8 cellular contexts compared by ENCODE assay signal in genomic region chr7:66994681-66995044, GRCh38. TPM values are rescaled to one million over a fixed set of nuclear protein-coding genes. Genes with fewer than 3 reads are reported as not detected.
A peak's percentile ranks its signal among the peaks of the same experiment; 100 is the strongest.
DNase-seq lines count a peak whose midpoint lies in the region; ATAC-seq and TF ChIP-seq lines count a peak whose summit lies in the region.
"Not testable (repeated sequence)": the region's sequence is repeated elsewhere in the genome, so short reads cannot be mapped to it uniquely, and the experiment has no call there.

No MANE protein-coding gene starts in this region.

- H3K4me1 ChIP-seq in heart left ventricle, result peaks cover 0 to 26% (median 21%) of the 10 kb centered on the region in 12 donors
- H3K4me1 ChIP-seq in osteoblast (ENCODE audit: insufficient read depth, low read length), result not testable (repeated sequence)
- H3K4me1 ChIP-seq in suprapubic skin, result peaks cover 26% of the 10 kb centered on the region

- peak; percentile 71 to 78 (median 75) for ATAC-seq in heart left ventricle

- H3K27me3 ChIP-seq in heart left ventricle; osteoblast (ENCODE audit: insufficient read depth, low read length); suprapubic skin: not testable (repeated sequence)

- peaks cover 28% of the 10 kb centered on the region for H3K36me3 Mint-ChIP-seq in HFFc6 (ENCODE audit: low read depth)

- TF ChIP-seq CTCF in HFFc6 (IDR thresholded peaks at IDR 0.05), result peak; percentile 63
- peak in 7 of 12 donors; percentile 14 to 52 (median 29) for TF ChIP-seq CTCF in heart left ventricle (IDR thresholded peaks at IDR 0.05)
- TF ChIP-seq CTCF in osteoblast (IDR thresholded peaks at IDR 0.05; ENCODE audit: extremely low read depth, low read depth, low read length), result peak; percentile 40
- peak in 1 of 2 donors; percentile 33 for TF ChIP-seq CTCF in suprapubic skin (IDR thresholded peaks at IDR 0.05)

- H3K36me3 ChIP-seq in heart left ventricle (peaks cover 0 to 56% (median 48%) of the 10 kb centered on the region in 9 donors), osteoblast (ENCODE audit: insufficient read depth, low read length) (peaks cover 16% of the 10 kb centered on the region), suprapubic skin (peaks cover 39% of the 10 kb centered on the region)

- peak overlapping the region; percentile 62 for H2AFZ ChIP-seq in osteoblast (ENCODE audit: low read length)

- peak overlapping the region; percentile 69 to 95 (median 86) for H3K4me3 ChIP-seq in heart left ventricle
- H3K4me3 ChIP-seq in osteoblast (ENCODE audit: insufficient read depth, low read length), result peak overlapping the region; percentile 86
- H3K4me3 ChIP-seq in suprapubic skin, result peak overlapping the region; percentile 93

- peak overlapping the region; percentile 96 to 100 (median 98) for H3K27ac ChIP-seq in heart left ventricle
- peak overlapping the region; percentile 97 for H3K27ac ChIP-seq in osteoblast (ENCODE audit: low read depth, low read length)
- peak overlapping the region; percentile 100 for H3K27ac ChIP-seq in suprapubic skin

- DNase-seq in ELR (ENCODE audit: low read depth) (peak; percentile 84), HFFc6 (peak; percentile 93), NCI-H146 treated with DMSO at 0.1 percent for 48 hours (lab: John Stamatoyannopoulos, UW; ENCODE audit: unreplicated experiment) (peak; percentile 26), T-helper 2 cell (peak in 4 of 5 experiments; percentile 26 to 89 (median 52)), amniotic stem cell (lab: John Stamatoyannopoulos, UW) (peak; percentile 69), heart left ventricle (peak; percentile 61 to 77 (median 68)), suprapubic skin (ENCODE audit: low spot score in 2 of 2) (peak; percentile 76 to 82)
- not testable (repeated sequence) for DNase-seq in osteoblast (ENCODE audit: insufficient read length, low spot score, missing footprints)

- TF ChIP-seq EP300 in suprapubic skin (IDR thresholded peaks at IDR 0.05), result not testable (repeated sequence)

- 0 to 1% (median 1%) methylated on average over 9 of the region's 9 CpGs for WGBS in heart left ventricle, 4 donors
- 0% methylated on average over 9 of the region's 9 CpGs for WGBS in suprapubic skin

- H3K27ac Mint-ChIP-seq in HFFc6, result peak overlapping the region; percentile 99

- TF ChIP-seq POLR2A in heart left ventricle (IDR thresholded peaks at IDR 0.05), result peak in 1 of 2 donors; percentile 25
- peak in 1 of 2 donors; percentile 69 for TF ChIP-seq POLR2A in suprapubic skin (IDR thresholded peaks at IDR 0.05)

- H3K27me3 Mint-ChIP-seq in HFFc6 (ENCODE audit: insufficient read depth), result peaks cover 10% of the 10 kb centered on the region

- H3K9me3 ChIP-seq in heart left ventricle; osteoblast (ENCODE audit: low read depth, low read length); suprapubic skin: not testable (repeated sequence)

- intact Hi-C loops in heart left ventricle (cut with DNase I), result loop anchor here in 2 of 10 donors (5.0 to 10.0 kb wide), 3 partner anchors 72 to 340 kb away; partner anchors contain the start of gene TMEM248 (in 1 of the 2)

- not testable (repeated sequence) for H4K20me1 ChIP-seq in osteoblast (ENCODE audit: insufficient read depth, low read length)

- H3K4me1 Mint-ChIP-seq in HFFc6 (ENCODE audit: low read depth), result peaks cover 16% of the 10 kb centered on the region

- H3K79me2 ChIP-seq in osteoblast (ENCODE audit: insufficient read depth, low read length), result peaks cover 31% of the 10 kb centered on the region

- peak overlapping the region; percentile 79 for H3K4me2 ChIP-seq in osteoblast (ENCODE audit: insufficient read depth, low read length)

- H3K4me3 Mint-ChIP-seq in HFFc6, result peak overlapping the region; percentile 97

- not testable (repeated sequence) for H3K9me3 Mint-ChIP-seq in HFFc6

RNA-seq across cellular contexts. Expression of gene SBDS, which starts 0.7 kb away (rescaled TPM):
- 100 to 1,000 TPM; 164 to 212 (median 168) TPM for total RNA-seq in HFFc6 (2021; fragmentation: NEBNext Ultra II Directional; extraction: Animal tissue kit (Norgen Biotek cat#: 25700))
- total RNA-seq in heart left ventricle, result 100 to 1,000 TPM; 135 to 310 (median 225) TPM
- polyA plus RNA-seq in heart left ventricle, result 100 to 1,000 TPM; 154 to 308 TPM
- total RNA-seq in osteoblast, result 78.9 and 83.7 TPM in 2 replicates
- total RNA-seq in suprapubic skin, result 10 to 100 TPM; 68.4 to 98.9 (median 85.0) TPM

RNA-seq across cellular contexts. Expression of gene TYW1, which starts 2.0 kb away (rescaled TPM):
- 10 to 100 TPM; 12.7 to 18.1 (median 15.3) TPM for total RNA-seq in HFFc6 (2021; fragmentation: NEBNext Ultra II Directional; extraction: Animal tissue kit (Norgen Biotek cat#: 25700))
- 10 to 100 TPM in 7 of 9 donors, 1 to 10 TPM in 2; 9.6 to 16.1 (median 11.7) TPM for total RNA-seq in heart left ventricle
- 10 to 100 TPM in 1 of 2 donors, 1 to 10 TPM in 1; 4.9 to 10.5 TPM for polyA plus RNA-seq in heart left ventricle
- 13.0 and 14.8 TPM in 2 replicates for total RNA-seq in osteoblast
- total RNA-seq in suprapubic skin, result 10 to 100 TPM; 14.4 to 39.2 (median 19.9) TPM
